In the genomic region with DNA sequence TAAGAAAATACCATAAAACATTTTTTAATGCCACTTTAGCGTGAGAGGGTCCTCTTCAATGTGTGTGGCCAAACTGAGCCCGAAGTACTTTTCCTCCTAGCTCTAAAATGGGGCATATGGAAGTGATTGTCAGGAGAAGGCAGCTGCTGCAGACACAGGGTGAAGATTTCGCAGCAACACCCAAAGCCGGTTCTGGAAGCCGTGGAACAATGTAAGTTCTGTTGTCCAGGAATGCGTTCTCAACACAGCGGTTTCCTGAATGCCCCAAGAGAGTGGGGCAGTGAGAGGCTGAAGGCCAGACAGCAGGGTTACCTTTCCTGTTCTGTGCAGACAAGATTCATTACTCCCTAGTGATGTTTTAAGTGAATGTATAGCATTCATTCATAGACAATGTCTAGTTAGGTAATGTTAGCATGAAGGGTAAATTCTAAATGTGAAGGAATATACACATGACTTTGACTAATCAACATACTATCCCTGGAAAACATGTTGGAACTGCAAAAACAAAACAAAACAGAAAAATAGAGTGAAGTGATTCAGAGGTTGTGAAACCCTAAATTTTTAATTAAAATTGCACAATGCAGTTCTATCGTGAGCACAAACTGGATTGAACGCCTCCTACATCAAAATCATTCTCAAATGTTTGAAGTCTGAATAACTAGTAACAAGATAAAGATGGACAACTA, we compare ENCODE assay signal across 20 cellular contexts.
DNase-seq lines count a peak whose midpoint lies in the region; ATAC-seq, FAIRE-seq and TF ChIP-seq lines count a peak whose summit lies in the region.
"Had no signal": no experiment of that assay in that cellular context is flagged by ENCODE, and none has a peak within 500 bp of the region (broad histone marks: within the 10 kb centered on the region; RNA-seq: fewer than 3 reads in every experiment).

No MANE protein-coding gene starts in this region.

- H3K9me3 Mint-ChIP-seq in activated CD4-positive, alpha-beta memory T cell treated with anti-CD3 and anti-CD28 coated beads, Interleukin-2, amount 10 ng/mL, durations not matched to agents 7 days and 5 days = no peaks in the 10 kb centered on the region
- H3K9me3 Mint-ChIP-seq: activated naive CD4-positive, alpha-beta T cell treated with anti-CD3 and anti-CD28 coated beads for 36 hours; T-helper 2 cell treated with Interferon-gamma antibody and Interleukin-4, amounts not matched to agents 5 μg/mL and 100 μg/mL, for 36 hours had no signal

- H2BK12ac ChIP-seq in H1 (ENCODE audit: low read depth, low read length) (peak overlapping the region; percentile 80; the same call in 1 of the 2 replicates), neuronal stem cell (ENCODE audit: low read length) (no peak overlapping the region)

- H3K27ac ChIP-seq in HUES64 (ENCODE audit: low read depth, low read length) = peak overlapping the region; percentile 20
- H3K27ac ChIP-seq in H1 (ENCODE audit: low read depth, low read length) = no peak overlapping the region
- H3K27ac ChIP-seq in hepatocyte = peak overlapping the region; percentile 57
- H3K27ac ChIP-seq in skeletal muscle tissue (ENCODE audit: low read depth, low read length) = peak overlapping the region; percentile 25
- no peak overlapping the region for H3K27ac ChIP-seq in neuronal stem cell (replicated peaks; ENCODE audit: low read length)

- no peaks in the 10 kb centered on the region for H3K36me3 ChIP-seq in HUES64 (ENCODE audit: insufficient read depth, low read length)
- H3K36me3 ChIP-seq in H1 (ENCODE audit: control insufficient read depth in 2 of 4, insufficient read depth in 4 of 4, low read length in 3 of 4) = no peaks in the 10 kb centered on the region
- no peaks in the 10 kb centered on the region for H3K36me3 ChIP-seq in hepatocyte (replicated peaks; ENCODE audit: insufficient read depth, low read depth)
- H3K36me3 ChIP-seq in skeletal muscle tissue (ENCODE audit: control insufficient read depth in 3 of 3, insufficient read depth in 3 of 3, low read length in 3 of 3) = no peaks in the 10 kb centered on the region
- H3K36me3 ChIP-seq in neuronal stem cell (replicated peaks in 1 of 2; ENCODE audit: control insufficient read depth in 2 of 2, insufficient read depth in 2 of 2, low read length in 2 of 2) = no peaks in the 10 kb centered on the region
- H3K36me3 ChIP-seq: MG63 had no signal

- H3K79me2 ChIP-seq in H1 (ENCODE audit: control insufficient read depth in 1 of 2, insufficient read depth in 2 of 2, low read length in 2 of 2) (no peaks in the 10 kb centered on the region), hepatocyte (no peaks in the 10 kb centered on the region)

- H4K91ac ChIP-seq in H1 (replicated peaks; ENCODE audit: insufficient read length, low read length) (peak overlapping the region; percentile 56), neuronal stem cell (ENCODE audit: low read depth, low read length, poor library complexity) (no peak overlapping the region)

- H4K20me1 ChIP-seq in H1 (replicated peaks in 1 of 2; ENCODE audit: control insufficient read depth in 1 of 2, insufficient read depth in 2 of 2, low read length in 2 of 2) = no peaks in the 10 kb centered on the region
- no peaks in the 10 kb centered on the region for H4K20me1 ChIP-seq in hepatocyte (ENCODE audit: insufficient read depth, poor library complexity, severe bottlenecking)

- no peak overlapping the region for H3K14ac ChIP-seq in H1 (ENCODE audit: insufficient read length)
- H3K14ac ChIP-seq in neuronal stem cell (ENCODE audit: low read length) = no peak overlapping the region

- TF ChIP-seq EP300 in H1 (IDR thresholded peaks at IDR 0.05; ENCODE audit: borderline replicate concordance in 1 of 2, low read depth in 2 of 2, low read length in 2 of 2) = no peak

- no peak overlapping the region for H3K4me3 Mint-ChIP-seq in activated CD4-positive, alpha-beta memory T cell treated with anti-CD3 and anti-CD28 coated beads, Interleukin-2, amount 10 ng/mL, durations not matched to agents 7 days and 5 days
- H3K4me3 Mint-ChIP-seq: activated CD4-positive, alpha-beta T cell treated with anti-CD3 and anti-CD28 coated beads for 36 hours; activated naive CD4-positive, alpha-beta T cell treated with anti-CD3 and anti-CD28 coated beads for 36 hours; naive B cell; T-helper 2 cell treated with Interferon-gamma antibody and Interleukin-4, amounts not matched to agents 5 μg/mL and 100 μg/mL, for 36 hours had no signal

- H2BK120ac ChIP-seq in H1 (replicated peaks; ENCODE audit: low read depth, low read length) (peak overlapping the region; percentile 19), neuronal stem cell (ENCODE audit: low read depth, low read length) (no peak overlapping the region)

- no peak overlapping the region for H3K23ac ChIP-seq in H1 (ENCODE audit: insufficient read length)
- H3K23ac ChIP-seq in neuronal stem cell (ENCODE audit: low read depth, low read length, poor library complexity) = no peak overlapping the region

- no peak overlapping the region for H3K27ac Mint-ChIP-seq in activated CD4-positive, alpha-beta memory T cell treated with anti-CD3 and anti-CD28 coated beads, Interleukin-2, amount 10 ng/mL, durations not matched to agents 7 days and 5 days
- H3K27ac Mint-ChIP-seq: activated CD4-positive, alpha-beta T cell treated with anti-CD3 and anti-CD28 coated beads for 36 hours; activated naive CD4-positive, alpha-beta T cell treated with anti-CD3 and anti-CD28 coated beads for 36 hours; naive B cell; T-helper 2 cell treated with Interferon-gamma antibody and Interleukin-4, amounts not matched to agents 5 μg/mL and 100 μg/mL, for 36 hours had no signal

- 78% methylated on average over 9 of the region's 9 CpGs for WGBS in HUES64
- WGBS in H1 (ENCODE audit: extremely low coverage in 1 of 2, insufficient coverage in 1 of 2, insufficient read length in 1 of 2, insufficient replicate concordance in 2 of 2, low coverage in 1 of 2, low lambda C conversion rate in 2 of 2, missing lambda C conversion rate in 1 of 2), 2 experiments = 82% methylated on average over 9 of the region's 9 CpGs; no CpG with 5 or more reads in 1 of the 2 experiments
- WGBS in hepatocyte (ENCODE audit: low lambda C conversion rate, missing lambda C conversion rate) = 67% methylated on average over 9 of the region's 9 CpGs
- WGBS in neuronal stem cell (ENCODE audit: extremely low coverage in 2 of 2, insufficient read length in 2 of 2, insufficient replicate concordance in 1 of 2), 2 donors = no CpG with 5 or more reads among the region's 9 CpGs

- H2AFZ ChIP-seq in H1 (ENCODE audit: low read length) = no peak overlapping the region
- no peak overlapping the region for H2AFZ ChIP-seq in hepatocyte
- H2AFZ ChIP-seq in neuronal stem cell (ENCODE audit: low read length) = no peak overlapping the region

- peak overlapping the region; percentile 15 for H3K4ac ChIP-seq in H1 (replicated peaks; ENCODE audit: insufficient read length, low read depth, low read length)
- no peak overlapping the region for H3K4ac ChIP-seq in neuronal stem cell (ENCODE audit: low read length)

- H3K9ac ChIP-seq in HUES64 (ENCODE audit: low read depth, low read length) (no peak overlapping the region), H1 (replicated peaks in 1 of 4; ENCODE audit: extremely low read depth in 1 of 4, low read depth in 3 of 4, low read length in 3 of 4) (no peak overlapping the region; a peak in 1 of 7 replicates), skeletal muscle tissue (ENCODE audit: low read depth in 1 of 3, low read length in 3 of 3) (no peak overlapping the region), neuronal stem cell (ENCODE audit: low read depth, low read length, poor library complexity) (no peak overlapping the region)

- no peak overlapping the region for H4K5ac ChIP-seq in H1 (ENCODE audit: insufficient read length, low read depth, low read length)

- ATAC-seq in HG03280 (IDR thresholded peaks at IDR 0.05; ENCODE audit: unreplicated experiment) = no peak
- ATAC-seq: activated CD4-positive, alpha-beta T cell treated with anti-CD3 and anti-CD28 coated beads for 36 hours; GM12878 had no signal

- no peaks in the 10 kb centered on the region for H3K9me3 ChIP-seq in HUES64 (ENCODE audit: insufficient read depth, low read depth, low read length)
- no peaks in the 10 kb centered on the region for H3K9me3 ChIP-seq in H1 (ENCODE audit: insufficient read depth in 2 of 2, low read depth in 1 of 2, low read length in 1 of 2)
- no peaks in the 10 kb centered on the region for H3K9me3 ChIP-seq in hepatocyte (ENCODE audit: low read depth)
- H3K9me3 ChIP-seq in skeletal muscle tissue (ENCODE audit: control insufficient read depth in 3 of 3, low read length in 3 of 3) = no peaks in the 10 kb centered on the region
- H3K9me3 ChIP-seq in neuronal stem cell (replicated peaks in 1 of 2; ENCODE audit: control insufficient read depth in 2 of 2, insufficient read depth in 1 of 2, low read depth in 1 of 2, low read length in 2 of 2) = no peaks in the 10 kb centered on the region
- H3K9me3 ChIP-seq: MG63 had no signal

- H4K8ac ChIP-seq in H1 (ENCODE audit: extremely low read depth, insufficient read depth, low read length) (no peak overlapping the region), neuronal stem cell (ENCODE audit: low read depth, low read length) (no peak overlapping the region)

- H3K4me1 Mint-ChIP-seq in activated CD4-positive, alpha-beta memory T cell treated with anti-CD3 and anti-CD28 coated beads, Interleukin-2, amount 10 ng/mL, durations not matched to agents 7 days and 5 days = no peaks in the 10 kb centered on the region
- H3K4me1 Mint-ChIP-seq: activated CD4-positive, alpha-beta T cell treated with anti-CD3 and anti-CD28 coated beads for 36 hours; naive B cell had no signal

- peak overlapping the region; percentile 52 for H2BK20ac ChIP-seq in H1 (ENCODE audit: low read length)

- no peaks in the 10 kb centered on the region for H3K23me2 ChIP-seq in H1 (ENCODE audit: low read depth, low read length)

- peaks cover 53% of the 10 kb centered on the region for H3K4me1 ChIP-seq in HUES64 (ENCODE audit: insufficient read depth, low read length)
- H3K4me1 ChIP-seq in H1 (replicated peaks in 1 of 4; ENCODE audit: control insufficient read depth in 3 of 4, insufficient read depth in 4 of 4, low read length in 3 of 4) = peaks cover 4 to 15% (median 13%) of the 10 kb centered on the region in 4 experiments; a peak in 6 of 7 replicates
- peaks cover 5% of the 10 kb centered on the region for H3K4me1 ChIP-seq in hepatocyte (ENCODE audit: insufficient read depth)
- H3K4me1 ChIP-seq in skeletal muscle tissue (ENCODE audit: control insufficient read depth in 3 of 3, insufficient read depth in 3 of 3, low read length in 3 of 3) = peaks cover 0 to 3% (median 0%) of the 10 kb centered on the region in 3 donors
- H3K4me1 ChIP-seq in neuronal stem cell (ENCODE audit: control insufficient read depth in 2 of 2, insufficient read depth in 1 of 2, low read depth in 1 of 2, low read length in 2 of 2) = peaks cover 3 to 8% of the 10 kb centered on the region in 2 donors

- H2BK15ac ChIP-seq in H1 (ENCODE audit: low read length) = no peak overlapping the region
- H2BK15ac ChIP-seq in neuronal stem cell (ENCODE audit: low read length) = no peak overlapping the region

- H3K9me2 ChIP-seq in hepatocyte (replicated peaks; ENCODE audit: insufficient read depth) = no peaks in the 10 kb centered on the region

- no peak for TF ChIP-seq POLR2A in H1 (IDR thresholded peaks at IDR 0.05; ENCODE audit: control extremely low read depth in 1 of 2, low read depth in 2 of 2, low read length in 2 of 2)

- H3K36me3 Mint-ChIP-seq in activated CD4-positive, alpha-beta memory T cell treated with anti-CD3 and anti-CD28 coated beads, Interleukin-2, amount 10 ng/mL, durations not matched to agents 7 days and 5 days (ENCODE audit: low read depth) = no peaks in the 10 kb centered on the region
- H3K36me3 Mint-ChIP-seq: naive B cell had no signal

- H3K4me2 ChIP-seq in H1 (ENCODE audit: insufficient read depth in 1 of 2, low read depth in 2 of 2, low read length in 2 of 2) (0 out of 4 replicates have a peak overlapping the region, but pooled peaks of 1 of the 2 experiments have one; percentile 4), hepatocyte (peak overlapping the region; percentile 6), neuronal stem cell (ENCODE audit: insufficient read depth, low read length, poor library complexity, severe bottlenecking) (no peak overlapping the region)

- POLR2A ChIA-PET in H1 (lab: Charles Lee; ENCODE audit: partially characterized antibody) = no interaction called here
- POLR2A ChIA-PET in activated CD4-positive, alpha-beta memory T cell treated with anti-CD3 and anti-CD28 coated beads, Interleukin-2, amount 10 ng/mL, durations not matched to agents 7 days and 5 days (lab: Charles Lee) = no interaction called here

- H2BK5ac ChIP-seq in H1 (ENCODE audit: low read depth, low read length) (peak overlapping the region; percentile 63; the same call in 1 of the 2 replicates), neuronal stem cell (ENCODE audit: low read length) (no peak overlapping the region)

- CTCF ChIA-PET in H1 (lab: Charles Lee; ENCODE audit: partially characterized antibody) = interaction anchor here (0.5 kb wide), 1 partner anchor 8 kb away, joined by 4 read pairs; no protein-coding TSS in a partner anchor
- CTCF ChIA-PET in activated CD4-positive, alpha-beta memory T cell treated with anti-CD3 and anti-CD28 coated beads, Interleukin-2, amount 10 ng/mL, durations not matched to agents 7 days and 5 days (lab: Charles Lee) = no interaction called here

- peak overlapping the region; percentile 62; the same call in 1 of the 2 replicates for H3K18ac ChIP-seq in H1 (ENCODE audit: extremely low read depth, low read length)
- no peak overlapping the region for H3K18ac ChIP-seq in neuronal stem cell (ENCODE audit: low read length)

- H3K4me3 ChIP-seq in HUES64 (ENCODE audit: low read length) (no peak overlapping the region), H1 (ENCODE audit: extremely low read depth in 1 of 4, insufficient read depth in 2 of 4, low read depth in 3 of 4, low read length in 4 of 4) (no peak overlapping the region), hepatocyte (no peak overlapping the region), skeletal muscle tissue (ENCODE audit: low read length in 3 of 3) (no peak overlapping the region), neuronal stem cell (ENCODE audit: low read length in 2 of 2) (no peak overlapping the region)
- H3K4me3 ChIP-seq: GM12878, MG63 had no signal

- H2AK5ac ChIP-seq in H1 (ENCODE audit: low read depth, low read length) = no peak overlapping the region
- H2AK5ac ChIP-seq in neuronal stem cell (ENCODE audit: low read depth, low read length) = no peak overlapping the region

- DNase-seq in H1 (ENCODE audit: low read depth in 1 of 2, low spot score in 2 of 2) (no peak), hepatocyte (ENCODE audit: low spot score) (no peak), neuronal stem cell (ENCODE audit: low spot score) (no peak), amniotic stem cell (lab: John Stamatoyannopoulos, UW) (no peak)
- no peak for DNase-seq in activated CD4-positive, alpha-beta memory T cell treated with anti-CD3 and anti-CD28 coated beads, Interleukin-2, amount 10 ng/mL, durations not matched to agents 7 days and 5 days
- DNase-seq: activated CD4-positive, alpha-beta T cell treated with anti-CD3 and anti-CD28 coated beads for 36 hours; activated CD8-positive, alpha-beta memory T cell treated with anti-CD3 and anti-CD28 coated beads, Interleukin-2, amount 50 U/mL, for 48 hours; activated naive CD4-positive, alpha-beta T cell treated with anti-CD3 and anti-CD28 coated beads for 36 hours; H7; MG63; naive B cell; NCI-H187; NCI-H446; SIG-M5 had no signal

- TF ChIP-seq CTCF in H1 (IDR thresholded peaks at IDR 0.05; ENCODE audit: control extremely low read depth in 1 of 3, insufficient read depth in 1 of 3, low read depth in 1 of 3, low read length in 3 of 3) = no peak
- no peak for TF ChIP-seq CTCF in hepatocyte (IDR thresholded peaks at IDR 0.05; ENCODE audit: poor library complexity)

- H3K27me3 ChIP-seq in HUES64 (ENCODE audit: insufficient read depth, low read length) (no peaks in the 10 kb centered on the region; the same call in 1 of the 2 replicates), H1 (replicated peaks in 1 of 4; ENCODE audit: control insufficient read depth in 3 of 4, extremely low read depth in 1 of 4, insufficient read depth in 3 of 4, low read length in 3 of 4) (no peaks in the 10 kb centered on the region), hepatocyte (no peaks in the 10 kb centered on the region), skeletal muscle tissue (ENCODE audit: control insufficient read depth in 3 of 3, insufficient read depth in 3 of 3, low read length in 3 of 3) (no peaks in the 10 kb centered on the region), neuronal stem cell (ENCODE audit: control insufficient read depth in 3 of 3, insufficient read depth in 3 of 3, low read depth in 1 of 3, low read length in 3 of 3) (peaks cover 0 to 84% (median 0%) of the 10 kb centered on the region in 3 experiments)

- H3K79me1 ChIP-seq in H1 (ENCODE audit: low read depth, low read length) = no peaks in the 10 kb centered on the region
- no peaks in the 10 kb centered on the region for H3K79me1 ChIP-seq in neuronal stem cell (ENCODE audit: low read depth, low read length)

- FAIRE-seq in H1 (lab: Jason Lieb, UNC) = no peak
- FAIRE-seq: G401.6, GM12878 had no signal

- no peaks in the 10 kb centered on the region for H3K27me3 Mint-ChIP-seq in activated CD4-positive, alpha-beta memory T cell treated with anti-CD3 and anti-CD28 coated beads, Interleukin-2, amount 10 ng/mL, durations not matched to agents 7 days and 5 days

- H3K56ac ChIP-seq in H1 (replicated peaks; ENCODE audit: insufficient read length, low read depth, low read length) = no peak overlapping the region

- no peak for TF ChIP-seq RAD21 in H1 (IDR thresholded peaks at IDR 0.05 in 1 of 2, conservative IDR thresholded peaks at IDR 0.05 in 1 of 2; ENCODE audit: low read depth in 2 of 2, low read length in 2 of 2)

Comparison
In these comparisons a context has a peak if more than half of its experiments do, and no peak if none do; other contexts are left out.
1. H3K27ac ChIP-seq: peak in HUES64 (single experiment), hepatocyte (single experiment) and skeletal muscle tissue (single experiment); none in H1 (single experiment) and neuronal stem cell (single experiment).